1 cellular context compared by ENCODE assay signal in genomic region chr7:44569958-44570357, GRCh38.
TF ChIP-seq lines count a peak whose summit lies in the region.

No MANE protein-coding gene starts in this region.

TF ChIP-seq in A549, 52 proteins besides CTCF, POLR2A, EP300 and RAD21 (continued from another document):
- no peak for TF ChIP-seq BCL3 (IDR thresholded peaks at IDR 0.05)
